Comparison of ENCODE assay signal across 8 cellular contexts in the genomic region with DNA sequence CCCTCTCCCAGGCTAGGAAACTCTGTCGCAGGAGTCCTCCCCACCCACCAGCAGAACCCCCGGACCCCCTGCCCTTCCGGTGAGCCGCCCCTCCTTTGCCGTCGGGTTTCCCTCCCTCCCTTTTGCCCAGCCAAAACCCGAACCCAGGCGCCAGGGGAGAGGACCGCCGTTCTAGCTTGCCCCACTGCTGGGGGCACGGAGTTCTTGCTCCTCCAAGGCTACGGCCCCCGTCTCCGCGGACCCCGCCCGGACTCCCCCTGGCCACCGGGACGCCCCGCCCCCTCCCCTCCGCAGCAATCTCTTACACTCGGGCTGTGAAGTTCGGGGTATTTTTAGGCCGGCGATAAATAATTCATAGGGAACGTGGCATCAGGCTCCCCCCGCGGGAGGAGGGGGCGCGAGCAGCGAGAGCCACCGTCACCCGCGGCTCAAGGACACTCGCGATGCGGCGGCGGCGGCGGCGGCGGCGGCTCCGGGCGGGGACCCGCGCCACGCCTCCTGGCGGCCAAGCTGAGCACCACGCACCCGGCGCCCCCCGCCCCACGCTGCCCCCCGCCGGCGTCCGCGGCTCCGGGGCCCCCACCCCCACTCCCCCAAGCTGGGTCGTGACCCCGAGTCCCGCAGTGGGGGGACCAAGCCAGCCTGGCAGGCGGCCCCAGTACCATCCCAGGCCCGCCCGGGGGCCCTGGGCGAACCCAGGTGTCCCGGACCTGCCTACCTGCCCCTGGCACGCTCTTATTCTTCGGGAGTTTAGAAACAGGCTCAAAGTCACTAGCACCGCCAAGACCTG. TPM values are rescaled to one million over a fixed set of nuclear protein-coding genes. Genes with fewer than 3 reads are reported as not detected.
DNase-seq lines count a peak whose midpoint lies in the region; TF ChIP-seq lines count a peak whose summit lies in the region.

A gene (minus strand): TSS at position 447 of the 790 bp plus-strand sequence. CDS start 4,793 bp downstream, outside the sequence.

- no peak within 1 kb of the TSS for H2BK15ac ChIP-seq in H9 (ENCODE audit: low read depth, low read length)

- H3K27me3 Mint-ChIP-seq in H9 (ENCODE audit: low read depth) (peaks cover 74% of the 10 kb centered on the region), endodermal cell (ENCODE audit: insufficient read depth) (peaks cover 73% of the 10 kb centered on the region)

- H3T11ph ChIP-seq in H9 (ENCODE audit: low read length), result no peak within 1 kb of the TSS

- no peak within 1 kb of the TSS for H4K91ac ChIP-seq in H9 (ENCODE audit: insufficient read length, low read depth, low read length)

- no peak within 1 kb of the TSS for H2BK20ac ChIP-seq in H9 (ENCODE audit: low read depth, low read length, poor library complexity, severe bottlenecking)

- H2BK12ac ChIP-seq in H9 (ENCODE audit: insufficient read length, low read depth, low read length), result no peak within 1 kb of the TSS

- no peak within 1 kb of the TSS for H2AFZ ChIP-seq in H9 (ENCODE audit: low read length)

- peak within 1 kb of the TSS; percentile 46 to 77 for H3K4me3 Mint-ChIP-seq in H9
- peak within 1 kb of the TSS; percentile 36 for H3K4me3 Mint-ChIP-seq in endodermal cell

- H4K8ac ChIP-seq in H9 (replicated peaks; ENCODE audit: insufficient read length, low read depth, low read length), result no peak within 1 kb of the TSS

- H3K9ac ChIP-seq in H9 (ENCODE audit: extremely low read depth, insufficient read length, low read length) (no peak within 1 kb of the TSS), endodermal cell (ENCODE audit: extremely low read depth, low read length, poor library complexity, severe bottlenecking) (no peak within 1 kb of the TSS)

- H3K9me3 Mint-ChIP-seq in H9, result no peaks in the 10 kb centered on the region
- no peaks in the 10 kb centered on the region for H3K9me3 Mint-ChIP-seq in endodermal cell

- H2BK120ac ChIP-seq in H9 (ENCODE audit: low read depth, low read length, poor library complexity, severe bottlenecking), result no peak within 1 kb of the TSS

- no peak within 1 kb of the TSS for H3K4me3 ChIP-seq in endodermal cell (ENCODE audit: low read length)

- peaks cover 13% of the 10 kb centered on the region for H3K23me2 ChIP-seq in H9 (ENCODE audit: insufficient read length, low read depth, low read length, poor library complexity, severe bottlenecking)

- H3K27ac ChIP-seq in H9 (ENCODE audit: insufficient read length, low read depth, low read length) (no peak within 1 kb of the TSS), endodermal cell (ENCODE audit: low read depth, low read length) (no peak within 1 kb of the TSS)

- H2BK5ac ChIP-seq in H9 (ENCODE audit: insufficient read length, low read length), result no peak within 1 kb of the TSS

- TF ChIP-seq CTCF in H9 (conservative IDR thresholded peaks at IDR 0.05), result peak; percentile 62
- TF ChIP-seq CTCF in endodermal cell (conservative IDR thresholded peaks at IDR 0.05), result peak; percentile 75

- no peak within 1 kb of the TSS for H3K14ac ChIP-seq in H9 (ENCODE audit: insufficient read depth, low read length)

- peaks cover 48% of the 10 kb centered on the region for H3K27me3 ChIP-seq in H9 (ENCODE audit: insufficient read depth, low read length)
- peaks cover 75% of the 10 kb centered on the region for H3K27me3 ChIP-seq in endodermal cell (ENCODE audit: control insufficient read depth, insufficient read depth, low read length, poor library complexity, severe bottlenecking)

- DNase-seq in H9, result no peak
- DNase-seq in T-helper 9 cell, result peak; percentile 31
- peak; percentile 71 for DNase-seq in endodermal cell
- peak; percentile 32 to 45 for DNase-seq in stimulated activated CD4-positive, alpha-beta T cell treated with anti-CD3 and anti-CD28 coated beads, Interleukin-2, amount 100 ng/mL, for 24 hours
- no peak for DNase-seq in DMS153 (lab: John Stamatoyannopoulos, UW)
- no peak for DNase-seq in NCI-H2081 treated with DMSO at 0.1 percent for 48 hours (lab: John Stamatoyannopoulos, UW)
- no peak for DNase-seq in globus pallidus (ENCODE audit: low spot score)
- DNase-seq in inferior parietal cortex (ENCODE audit: extremely low spot score), result no peak

- H4K5ac ChIP-seq in H9 (ENCODE audit: insufficient read length, low read depth, low read length), result no peak within 1 kb of the TSS

- no peak within 1 kb of the TSS for H3K18ac ChIP-seq in H9 (ENCODE audit: insufficient read length, low read depth, low read length)

- H3K79me1 ChIP-seq in H9 (ENCODE audit: insufficient read depth, low read depth, low read length, poor library complexity, severe bottlenecking), result no peaks in the 10 kb centered on the region

- H3K9me3 ChIP-seq in H9 (ENCODE audit: control insufficient read depth, low read depth, low read length) (no peaks in the 10 kb centered on the region), endodermal cell (ENCODE audit: control insufficient read depth, low read length) (no peaks in the 10 kb centered on the region)

- no peaks in the 10 kb centered on the region for H3K79me2 ChIP-seq in H9 (ENCODE audit: insufficient read depth, low read length)

- H4K20me1 ChIP-seq in H9 (ENCODE audit: control insufficient read depth, insufficient read depth, insufficient read length), result no peaks in the 10 kb centered on the region

- H3K4me1 ChIP-seq in H9 (ENCODE audit: insufficient read depth, low read length), result 0 out of 2 replicates have a peak, but pooled peaks cover 2% of the 10 kb centered on the region
- H3K4me1 ChIP-seq in endodermal cell (ENCODE audit: control insufficient read depth, insufficient read depth, low read length), result no peaks in the 10 kb centered on the region

- no peak within 1 kb of the TSS for H3K56ac ChIP-seq in H9 (ENCODE audit: insufficient read length, low read depth, low read length)

- peaks cover 14% of the 10 kb centered on the region for H3K36me3 ChIP-seq in endodermal cell (ENCODE audit: control insufficient read depth, insufficient read depth, low read length)

- no peak within 1 kb of the TSS for H2AK5ac ChIP-seq in H9 (ENCODE audit: insufficient read length, low read length)

- H3K23ac ChIP-seq in H9 (ENCODE audit: insufficient read length, low read depth, low read length), result no peak within 1 kb of the TSS

- H3K4me2 ChIP-seq in H9 (ENCODE audit: insufficient read depth, insufficient read length, low read length), result peak within 1 kb of the TSS; percentile 39

- H3K27ac Mint-ChIP-seq in H9, result no peak within 1 kb of the TSS
- no peak within 1 kb of the TSS for H3K27ac Mint-ChIP-seq in endodermal cell

- no CpG with 5 or more reads among the region's 72 CpGs for WGBS in H9 (ENCODE audit: extremely low coverage, insufficient read length, low lambda C conversion rate)
- WGBS in endodermal cell (ENCODE audit: insufficient coverage in 1 of 2, insufficient read length in 1 of 2), 2 experiments, result 4 to 20% methylated on average over 13 to 66 of the region's 72 CpGs

- no peak within 1 kb of the TSS for H3K4ac ChIP-seq in H9 (ENCODE audit: low read depth, low read length)

- H3K36me3 Mint-ChIP-seq in H9 (ENCODE audit: insufficient read depth in 1 of 3, low read depth in 3 of 3) (peaks cover 3 to 9% (median 8%) of the 10 kb centered on the region in 3 experiments; a peak in 4 of 7 replicates), endodermal cell (ENCODE audit: low read depth) (peaks cover 4% of the 10 kb centered on the region)

- H3K4me1 Mint-ChIP-seq in H9 (peaks cover 11% of the 10 kb centered on the region in 2 experiments), endodermal cell (peaks cover 1% of the 10 kb centered on the region)

RNA-seq across cellular contexts. Expression of the gene that starts here (rescaled TPM):
- total RNA-seq in H9 (2021) (0.13 and 0.44 TPM in 2 replicates), endodermal cell (under 1 TPM; 0.24 to 0.31 TPM)
- polyA plus RNA-seq in endodermal cell (2013, experiment 1 of 2), result 0.36 TPM
- polyA plus RNA-seq in endodermal cell (2013, experiment 2 of 2), result 0.33 TPM

Comparison
In these comparisons a context has a peak if more than half of its experiments do, and no peak if none do; other contexts are left out.
1. Peak in DNase-seq in endodermal cell; RNA of the gene not detected or under 1 TPM.
2. DNase-seq: peak in T-helper 9 cell (single experiment) and stimulated activated CD4-positive, alpha-beta T cell treated with anti-CD3 and anti-CD28 coated beads, Interleukin-2, amount 100 ng/mL, for 24 hours (2 of 2); none in H9 (single experiment), DMS153 (single experiment), NCI-H2081 treated with DMSO at 0.1 percent for 48 hours (single experiment), globus pallidus (single experiment) and inferior parietal cortex (single experiment).